9 cellular contexts compared by ENCODE assay signal in genomic region chr12:88969127-88969526, GRCh38.
"Had no signal": no experiment of that assay in that cellular context is flagged by ENCODE, and none has a peak within 500 bp of the region (broad histone marks: within the 10 kb centered on the region; RNA-seq: fewer than 3 reads in every experiment).

No MANE protein-coding gene starts in this region.

- H3K4me1 Mint-ChIP-seq: H9, IgD-negative memory B cell had no signal

- H3K4me3 Mint-ChIP-seq: H9, HFFc6, IgD-negative memory B cell had no signal

- H3K27ac Mint-ChIP-seq: HFFc6, IgD-negative memory B cell had no signal

- ATAC-seq: HepG2 had no signal

- H3K36me3 Mint-ChIP-seq: IgD-negative memory B cell had no signal

- H3K27ac ChIP-seq: HL-60 had no signal

- FAIRE-seq: H54, HepG2 had no signal

- DNase-seq: GOT3, H9, HCEC 1CT, HFFc6, KBM-7 had no signal
